1 cellular context compared by ENCODE assay signal in genomic region chr7:4631664-4632171, GRCh38.
TF ChIP-seq lines count a peak whose summit lies in the region.

No MANE protein-coding gene starts in this region.

TF ChIP-seq in K562, 482 proteins besides CTCF, POLR2A, EP300 and RAD21 (continued from another document):
- TF ChIP-seq, protein P1, sequence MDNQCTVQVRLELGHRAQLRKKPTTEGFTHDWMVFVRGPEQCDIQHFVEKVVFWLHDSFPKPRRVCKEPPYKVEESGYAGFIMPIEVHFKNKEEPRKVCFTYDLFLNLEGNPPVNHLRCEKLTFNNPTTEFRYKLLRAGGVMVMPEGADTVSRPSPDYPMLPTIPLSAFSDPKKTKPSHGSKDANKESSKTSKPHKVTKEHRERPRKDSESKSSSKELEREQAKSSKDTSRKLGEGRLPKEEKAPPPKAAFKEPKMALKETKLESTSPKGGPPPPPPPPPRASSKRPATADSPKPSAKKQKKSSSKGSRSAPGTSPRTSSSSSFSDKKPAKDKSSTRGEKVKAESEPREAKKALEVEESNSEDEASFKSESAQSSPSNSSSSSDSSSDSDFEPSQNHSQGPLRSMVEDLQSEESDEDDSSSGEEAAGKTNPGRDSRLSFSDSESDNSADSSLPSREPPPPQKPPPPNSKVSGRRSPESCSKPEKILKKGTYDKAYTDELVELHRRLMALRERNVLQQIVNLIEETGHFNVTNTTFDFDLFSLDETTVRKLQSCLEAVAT (IDR thresholded peaks at IDR 0.05), result 0 out of 4 replicates have a peak, but pooled peaks of 1 of the 2 experiments have one; percentile 12
- 0 out of 2 replicates have a peak, but pooled peaks have one; percentile 26 for TF ChIP-seq EP400 (IDR thresholded peaks at IDR 0.05)
- peak; percentile 76 for TF ChIP-seq L3MBTL2 (IDR thresholded peaks at IDR 0.05)
- no peak for TF ChIP-seq PRMT5 (CRISPR knock-in tag; IDR thresholded peaks at IDR 0.05)
- no peak for TF ChIP-seq MIER1 (IDR thresholded peaks at IDR 0.05; ENCODE audit: low read depth)
- TF ChIP-seq C11orf30 (IDR thresholded peaks at IDR 0.05; ENCODE audit: low read depth), result peak; percentile 60
- TF ChIP-seq CEBPG (CRISPR knock-in tag; IDR thresholded peaks at IDR 0.05), result no peak
- TF ChIP-seq CEBPG (tag; conservative IDR thresholded peaks at IDR 0.05 in 1 of 2, IDR thresholded peaks at IDR 0.05 in 1 of 2), result peak; percentile 45 to 61; a peak in 3 of 4 replicates
- TF ChIP-seq ZNF24 (IDR thresholded peaks at IDR 0.05), result no peak
- no peak for TF ChIP-seq TSC22D4 (tag; IDR thresholded peaks at IDR 0.05)
- no peak for TF ChIP-seq GTF3C2 (IDR thresholded peaks at IDR 0.05; ENCODE audit: borderline replicate concordance, extremely low read depth, insufficient read length)
- TF ChIP-seq ZKSCAN1 (IDR thresholded peaks at IDR 0.05; ENCODE audit: low read depth, low read length), result no peak
- TF ChIP-seq ZNF316 (IDR thresholded peaks at IDR 0.05), result peak; percentile 60
- TF ChIP-seq ARID2 (IDR thresholded peaks at IDR 0.05), result peak; percentile 68; the same call in 1 of the 2 replicates
- no peak for TF ChIP-seq THRA (IDR thresholded peaks at IDR 0.05)
- TF ChIP-seq TFE3 (CRISPR knock-in tag; IDR thresholded peaks at IDR 0.05), result peak; percentile 45; the same call in 1 of the 2 replicates
- TF ChIP-seq KDM5B (IDR thresholded peaks at IDR 0.05; ENCODE audit: insufficient replicate concordance, low read depth, low read length), result no peak
- peak; percentile 65 for TF ChIP-seq CTBP1 (IDR thresholded peaks at IDR 0.05; ENCODE audit: borderline replicate concordance)
- TF ChIP-seq TBP (optimal IDR thresholded peaks at IDR 0.05; ENCODE audit: low read depth, low read length), result no peak
- TF ChIP-seq KDM1A (IDR thresholded peaks at IDR 0.05), result no peak
- peak; percentile 48; the same call in 1 of the 2 replicates for TF ChIP-seq CREB3L1 (IDR thresholded peaks at IDR 0.05; ENCODE audit: borderline replicate concordance, low read depth)
- no peak for TF ChIP-seq HMG20B (CRISPR knock-in tag; IDR thresholded peaks at IDR 0.05)
- TF ChIP-seq BHLHE40 (IDR thresholded peaks at IDR 0.05; ENCODE audit: low read length), result peak; percentile 93
- no peak for TF ChIP-seq JUND (IDR thresholded peaks at IDR 0.05; ENCODE audit: borderline replicate concordance, low read depth, low read length)
- peak; percentile 29; the same call in 1 of the 3 replicates for TF ChIP-seq JUND (tag; IDR thresholded peaks at IDR 0.05; ENCODE audit: borderline replicate concordance, low read depth, low read length)
- TF ChIP-seq MCM5 (IDR thresholded peaks at IDR 0.05; ENCODE audit: low read depth), result no peak
- no peak for TF ChIP-seq ZNF584 (CRISPR knock-in tag; IDR thresholded peaks at IDR 0.05; ENCODE audit: low read depth)
- TF ChIP-seq NRF1 (conservative IDR thresholded peaks at IDR 0.05 in 1 of 2, IDR thresholded peaks at IDR 0.05 in 1 of 2), result peak in 1 of 2 experiments; percentile 9; a peak in 1 of 4 replicates
- no peak for TF ChIP-seq GTF2B (IDR thresholded peaks at IDR 0.05; ENCODE audit: extremely low read depth, insufficient read length)
- TF ChIP-seq NONO (IDR thresholded peaks at IDR 0.05; ENCODE audit: low read depth in 2 of 2, low read length in 1 of 2), result no peak
- TF ChIP-seq CEBPB (tag; IDR thresholded peaks at IDR 0.05), result peak; percentile 96
- TF ChIP-seq SUPT5H (IDR thresholded peaks at IDR 0.05), result no peak
- peak; percentile 93 for TF ChIP-seq TCF7 (IDR thresholded peaks at IDR 0.05; ENCODE audit: borderline replicate concordance)
- TF ChIP-seq HNRNPK (IDR thresholded peaks at IDR 0.05; ENCODE audit: low read depth, low read length, poor library complexity, severe bottlenecking), result no peak
- TF ChIP-seq ZKSCAN3 (CRISPR knock-in tag; IDR thresholded peaks at IDR 0.05), result no peak
- TF ChIP-seq PCBP2 (IDR thresholded peaks at IDR 0.05; ENCODE audit: low read depth, low read length, poor library complexity, severe bottlenecking), result no peak
